In genomic region chr10:43448742-43449141, GRCh38 we compare ENCODE assay signal across 22 cellular contexts.
"Had no signal": no experiment of that assay in that cellular context is flagged by ENCODE, and none has a peak within 500 bp of the region (broad histone marks: within the 10 kb centered on the region; RNA-seq: fewer than 3 reads in every experiment).

No MANE protein-coding gene starts in this region.

- H3K9me3 ChIP-seq: ascending aorta, body of pancreas had no signal

- DNase-seq: activated CD4-positive, alpha-beta T cell treated with anti-CD3 and anti-CD28 coated beads for 1 hour; activated CD4-positive, alpha-beta T cell treated with anti-CD3 and anti-CD28 coated beads, Interleukin-2, amount 10 ng/mL, durations not matched to agents 24 days and 14 days; activated CD4-positive, alpha-beta T cell treated with anti-CD3 and anti-CD28 coated beads, Interleukin-2, amount 50 U/mL, for 48 hours; activated CD8-positive, alpha-beta memory T cell treated with anti-CD3 and anti-CD28 coated beads, Interleukin-2, amount 10 ng/mL, durations not matched to agents 7 days and 5 days; activated effector memory CD4-positive, alpha-beta T cell treated with Interleukin-2 at 50 U/mL for 16 hours; activated naive CD4-positive, alpha-beta T cell; activated T-cell treated with anti-CD3 and anti-CD28 coated beads, Interleukin-2, amount 50 U/mL, for 24 hours; amniotic stem cell; body of pancreas; MM.1S; NCI-H1105; NCI-H1436 treated with DMSO at 0.1 percent for 48 hours; NCI-H187; NCI-H2081; NCI-H510A treated with DMSO at 0.1 percent for 48 hours; NCI-H69; NK-92 treated with Interleukin-12 subunit alpha and Interleukin-12 subunit beta, amount 100 ng/mL, for 24 hours; PC-3; SHP77 treated with DMSO at 0.1 percent for 48 hours; T-helper 9 cell had no signal

- H3K36me3 ChIP-seq: ascending aorta had no signal

- H3K4me2 ChIP-seq: KMS-11 had no signal

- H3K4me3 ChIP-seq: ascending aorta, body of pancreas had no signal

- H3K4me1 ChIP-seq: ascending aorta, body of pancreas had no signal

- H3K27ac ChIP-seq: ascending aorta, body of pancreas, KMS-11 had no signal

- H3K27me3 ChIP-seq: ascending aorta, body of pancreas had no signal

- H3K9ac ChIP-seq: KMS-11 had no signal
